In the genomic region with DNA sequence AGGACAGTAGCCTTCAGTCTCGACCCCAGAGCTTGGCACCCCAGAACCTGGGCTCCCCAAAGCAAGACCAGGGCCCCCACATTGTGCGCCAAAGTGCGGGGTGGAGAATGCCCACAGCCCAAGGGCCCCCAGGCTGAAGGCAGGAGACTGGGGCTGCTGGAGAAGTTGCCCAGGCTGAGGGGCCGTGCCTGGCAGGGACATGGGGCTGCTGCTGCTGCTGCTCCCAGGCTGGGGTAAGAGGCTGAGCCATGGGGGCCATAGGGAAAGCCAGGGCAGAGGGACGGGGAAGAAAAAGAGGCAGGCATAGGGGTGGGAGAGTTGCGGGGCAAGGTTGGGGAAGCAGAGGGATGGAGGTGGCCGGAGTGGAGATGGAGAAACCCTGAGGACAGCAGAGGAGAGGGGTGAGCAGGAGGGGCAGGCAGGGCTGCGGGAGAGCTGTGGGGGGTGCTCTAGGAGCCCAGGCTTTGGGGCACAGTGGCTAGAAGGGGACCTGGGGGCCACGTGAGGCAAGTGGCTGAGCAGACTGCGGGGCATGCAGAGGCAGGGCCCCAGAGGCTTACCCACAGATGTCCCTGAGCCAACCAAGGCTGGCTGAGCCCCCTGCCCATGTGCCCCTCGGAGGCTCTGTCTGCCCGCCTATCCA, we compare ENCODE assay signal across 22 cellular contexts. TPM values are rescaled to one million over a fixed set of nuclear protein-coding genes. Genes with fewer than 3 reads are reported as not detected.
A peak's percentile ranks its signal among the peaks of the same experiment; 100 is the strongest.
DNase-seq lines count a peak whose midpoint lies in the region; ATAC-seq, FAIRE-seq and TF ChIP-seq lines count a peak whose summit lies in the region.
"Had no signal": no experiment of that assay in that cellular context is flagged by ENCODE, and none has a peak within 500 bp of the region (broad histone marks: within the 10 kb centered on the region; RNA-seq: fewer than 3 reads in every experiment).

No MANE protein-coding gene starts in this region.

- TF ChIP-seq CTCF in H1 (IDR thresholded peaks at IDR 0.05; ENCODE audit: control extremely low read depth in 1 of 3, insufficient read depth in 1 of 3, low read depth in 1 of 3, low read length in 3 of 3) = no peak
- TF ChIP-seq CTCF in adrenal gland (IDR thresholded peaks at IDR 0.05) = no peak

- H3K9me3 ChIP-seq in H1 (ENCODE audit: insufficient read depth in 2 of 2, low read depth in 1 of 2, low read length in 1 of 2) = no peaks in the 10 kb centered on the region
- no peaks in the 10 kb centered on the region for H3K9me3 ChIP-seq in adrenal gland (replicated peaks in 1 of 3)
- H3K9me3 ChIP-seq: esophagus muscularis mucosa, gastroesophageal sphincter, pancreas, stomach had no signal

- no peaks in the 10 kb centered on the region; a peak in 1 of 7 replicates for H3K27me3 ChIP-seq in H1 (replicated peaks in 1 of 4; ENCODE audit: control insufficient read depth in 3 of 4, extremely low read depth in 1 of 4, insufficient read depth in 3 of 4, low read length in 3 of 4)
- H3K27me3 ChIP-seq in adrenal gland = no peaks in the 10 kb centered on the region
- H3K27me3 ChIP-seq: esophagus muscularis mucosa, gastroesophageal sphincter, pancreas had no signal

- H3K4ac ChIP-seq in H1 (replicated peaks; ENCODE audit: insufficient read length, low read depth, low read length) = peak overlapping the region; percentile 71

- H2AFZ ChIP-seq in H1 (ENCODE audit: low read length) = no peak overlapping the region
- H2AFZ ChIP-seq: PC-9 had no signal

- H3K4me2 ChIP-seq in H1 (ENCODE audit: insufficient read depth in 1 of 2, low read depth in 2 of 2, low read length in 2 of 2) = peak overlapping the region; percentile 60 to 61
- H3K4me2 ChIP-seq: PC-9 had no signal

- H3K4me3 ChIP-seq in H1 (ENCODE audit: extremely low read depth in 1 of 4, insufficient read depth in 2 of 4, low read depth in 3 of 4, low read length in 4 of 4) = peak overlapping the region; percentile 6 to 48 (median 10); a peak in 6 of 8 replicates
- no peak overlapping the region for H3K4me3 ChIP-seq in adrenal gland
- H3K4me3 ChIP-seq: esophagus muscularis mucosa, gastroesophageal sphincter, pancreas, PC-9, stomach had no signal

- no peak overlapping the region for H3K23ac ChIP-seq in H1 (ENCODE audit: insufficient read length)

- H3K36me3 Mint-ChIP-seq in natural killer cell treated with Interleukin-12 subunit alpha and Interleukin-12 subunit beta and Interleukin-15 and Interleukin-18, amount 100 ng/mL, for 72 hours = no peaks in the 10 kb centered on the region
- H3K36me3 Mint-ChIP-seq: IgD-negative memory B cell had no signal

- 71% methylated on average over 12 of the region's 12 CpGs; no CpG with 5 or more reads in 1 of the 2 experiments for WGBS in H1 (ENCODE audit: extremely low coverage in 1 of 2, insufficient coverage in 1 of 2, insufficient read length in 1 of 2, insufficient replicate concordance in 2 of 2, low coverage in 1 of 2, low lambda C conversion rate in 2 of 2, missing lambda C conversion rate in 1 of 2), 2 experiments
- 73 to 86% (median 80%) methylated on average over 9 to 12 of the region's 12 CpGs for WGBS in adrenal gland, 4 donors

- H3K4me1 Mint-ChIP-seq in natural killer cell treated with Interleukin-12 subunit alpha and Interleukin-12 subunit beta and Interleukin-15 and Interleukin-18, amount 100 ng/mL, for 72 hours (ENCODE audit: low read depth in 2 of 2) = peaks cover 51 to 57% of the 10 kb centered on the region in 2 donors

- H3K27me3 Mint-ChIP-seq in natural killer cell treated with Interleukin-12 subunit alpha and Interleukin-12 subunit beta and Interleukin-15 and Interleukin-18, amount 100 ng/mL, for 72 hours = no peaks in the 10 kb centered on the region
- H3K27me3 Mint-ChIP-seq: IgD-negative memory B cell had no signal

- H4K91ac ChIP-seq in H1 (replicated peaks; ENCODE audit: insufficient read length, low read length) = peak overlapping the region; percentile 45

- no peaks in the 10 kb centered on the region; a peak in 1 of 8 replicates for H3K36me3 ChIP-seq in H1 (ENCODE audit: control insufficient read depth in 2 of 4, insufficient read depth in 4 of 4, low read length in 3 of 4)
- no peaks in the 10 kb centered on the region for H3K36me3 ChIP-seq in adrenal gland (replicated peaks in 1 of 2)
- H3K36me3 ChIP-seq: esophagus muscularis mucosa, gastroesophageal sphincter, pancreas, stomach had no signal

- H2BK5ac ChIP-seq in H1 (ENCODE audit: low read depth, low read length) = peak overlapping the region; percentile 83; the same call in 1 of the 2 replicates

- no peaks in the 10 kb centered on the region for H3K9me3 Mint-ChIP-seq in natural killer cell treated with Interleukin-12 subunit alpha and Interleukin-12 subunit beta and Interleukin-15 and Interleukin-18, amount 100 ng/mL, for 72 hours
- H3K9me3 Mint-ChIP-seq: activated T-helper 2 cell treated with anti-CD3 and anti-CD28 coated beads, Interferon-gamma antibody, Interleukin-2, Interleukin-4, amounts not matched to agents 10 μg/mL and 5 μg/mL and 100 μg/mL, durations not matched to agents 14 hours and 24 hours and 36 hours; IgD-negative memory B cell had no signal

- peak overlapping the region; percentile 24; the same call in 1 of the 2 replicates for H3K18ac ChIP-seq in H1 (ENCODE audit: extremely low read depth, low read length)

- H3K9ac ChIP-seq in H1 (replicated peaks in 1 of 4; ENCODE audit: extremely low read depth in 1 of 4, low read depth in 3 of 4, low read length in 3 of 4) = no peak overlapping the region

- no peak for ATAC-seq in natural killer cell treated with Interleukin-12 subunit alpha and Interleukin-12 subunit beta and Interleukin-15 and Interleukin-18, amount 100 ng/mL, for 72 hours
- ATAC-seq in GM19351 (IDR thresholded peaks at IDR 0.05; ENCODE audit: unreplicated experiment) = no peak
- ATAC-seq in HG03520 (IDR thresholded peaks at IDR 0.05; ENCODE audit: unreplicated experiment) = no peak
- ATAC-seq: gastroesophageal sphincter, left ventricle myocardium superior, pancreas had no signal

- peak overlapping the region; percentile 48; the same call in 1 of the 2 replicates for H2BK20ac ChIP-seq in H1 (ENCODE audit: low read length)

- TF ChIP-seq POLR2A in H1 (IDR thresholded peaks at IDR 0.05; ENCODE audit: control extremely low read depth in 1 of 2, low read depth in 2 of 2, low read length in 2 of 2) (no peak), adrenal gland (IDR thresholded peaks at IDR 0.05) (no peak)

- no peak for TF ChIP-seq EP300 in H1 (IDR thresholded peaks at IDR 0.05; ENCODE audit: borderline replicate concordance in 1 of 2, low read depth in 2 of 2, low read length in 2 of 2)

- peak overlapping the region; percentile 17 for H4K5ac ChIP-seq in H1 (ENCODE audit: insufficient read length, low read depth, low read length)

- H3K79me2 ChIP-seq in H1 (ENCODE audit: control insufficient read depth in 1 of 2, insufficient read depth in 2 of 2, low read length in 2 of 2) = no peaks in the 10 kb centered on the region

- intact Hi-C loops in adrenal gland (cut with DNase I) = loop anchor here (10.0 kb wide), 1 partner anchor 151 kb away; the partner anchor contains the start of gene DENND4B (in 2 of the 2)

- H3K4me1 ChIP-seq in H1 (replicated peaks in 1 of 4; ENCODE audit: control insufficient read depth in 3 of 4, insufficient read depth in 4 of 4, low read length in 3 of 4) (peaks cover 6 to 32% (median 22%) of the 10 kb centered on the region in 4 experiments), adrenal gland (replicated peaks in 1 of 2) (peaks cover 0 to 18% of the 10 kb centered on the region in 2 donors)

- FAIRE-seq in H1 (lab: Jason Lieb, UNC) = no peak
- FAIRE-seq: pancreas had no signal

- H4K20me1 ChIP-seq in H1 (replicated peaks in 1 of 2; ENCODE audit: control insufficient read depth in 1 of 2, insufficient read depth in 2 of 2, low read length in 2 of 2) = peaks cover 0 to 4% of the 10 kb centered on the region in 2 experiments

- POLR2A ChIA-PET in H1 (lab: Charles Lee; ENCODE audit: partially characterized antibody) = interaction anchor here (0.9 to 15.1 kb wide), 7 partner anchors 10 to 199 kb away, joined by 3 to 153 read pairs (median 3); partner anchors contain the start of genes CHTOP, GATAD2B, JTB and RPS27

- CTCF ChIA-PET in H1 (lab: Charles Lee; ENCODE audit: partially characterized antibody) = interaction anchor here (0.8 to 1.0 kb wide), 2 partner anchors 9 to 133 kb away, joined by 3 to 4 read pairs; no protein-coding TSS in a partner anchor

- no peak overlapping the region; the same call in 1 of the 2 replicates for H2AK5ac ChIP-seq in H1 (ENCODE audit: low read depth, low read length)

- TF ChIP-seq RAD21 in H1 (IDR thresholded peaks at IDR 0.05 in 1 of 2, conservative IDR thresholded peaks at IDR 0.05 in 1 of 2; ENCODE audit: low read depth in 2 of 2, low read length in 2 of 2) = no peak

- H2BK15ac ChIP-seq in H1 (ENCODE audit: low read length) = peak overlapping the region; percentile 61; the same call in 1 of the 2 replicates

- H3K4me3 Mint-ChIP-seq in natural killer cell treated with Interleukin-12 subunit alpha and Interleukin-12 subunit beta and Interleukin-15 and Interleukin-18, amount 100 ng/mL, for 72 hours = no peak overlapping the region
- H3K4me3 Mint-ChIP-seq: IgD-negative memory B cell had no signal

- peak overlapping the region; percentile 23 to 38 for H3K27ac Mint-ChIP-seq in natural killer cell treated with Interleukin-12 subunit alpha and Interleukin-12 subunit beta and Interleukin-15 and Interleukin-18, amount 100 ng/mL, for 72 hours
- H3K27ac Mint-ChIP-seq: activated T-helper 2 cell treated with anti-CD3 and anti-CD28 coated beads, Interferon-gamma antibody, Interleukin-2, Interleukin-4, amounts not matched to agents 10 μg/mL and 5 μg/mL and 100 μg/mL, durations not matched to agents 14 hours and 24 hours and 36 hours; IgD-negative memory B cell had no signal

- peak; percentile 46 for DNase-seq in activated effector memory CD4-positive, alpha-beta T cell treated with anti-CD3 and anti-CD28 coated beads, Interleukin-2, amount 50 U/mL, for 16 hours
- no peak for DNase-seq in activated effector memory CD4-positive, alpha-beta T cell treated with Interleukin-2 at 50 U/mL for 16 hours
- DNase-seq in H1 (ENCODE audit: low read depth in 1 of 2, low spot score in 2 of 2) = peak in 1 of 2 experiments; percentile 52
- DNase-seq in natural killer cell treated with Interleukin-12 subunit alpha and Interleukin-12 subunit beta and Interleukin-15 and Interleukin-18, amount 100 ng/mL, for 72 hours (ENCODE audit: low spot score) = no peak
- no peak for DNase-seq in adrenal gland
- DNase-seq in NAMALWA (ENCODE audit: low spot score) = no peak
- DNase-seq: activated CD8-positive, alpha-beta memory T cell treated with anti-CD3 and anti-CD28 coated beads for 24 hours; left ventricle myocardium superior; NCI-H146; NCI-H82; PC-9; stimulated activated CD4-positive, alpha-beta T cell treated with anti-CD3 and anti-CD28 coated beads, Interleukin-2, amount 100 ng/mL, for 24 hours; stomach; T-helper 2 cell had no signal

- H2BK12ac ChIP-seq in H1 (ENCODE audit: low read depth, low read length) = peak overlapping the region; percentile 68; the same call in 1 of the 2 replicates

- no peaks in the 10 kb centered on the region for H3K79me1 ChIP-seq in H1 (ENCODE audit: low read depth, low read length)

- H4K8ac ChIP-seq in H1 (ENCODE audit: extremely low read depth, insufficient read depth, low read length) = 0 out of 2 replicates have a peak overlapping the region, but pooled peaks have one; percentile 4

- peak overlapping the region; percentile 74 for H2BK120ac ChIP-seq in H1 (replicated peaks; ENCODE audit: low read depth, low read length)

- H3K14ac ChIP-seq in H1 (ENCODE audit: insufficient read length) = no peak overlapping the region

- no peaks in the 10 kb centered on the region; the same call in 1 of the 2 replicates for H3K23me2 ChIP-seq in H1 (ENCODE audit: low read depth, low read length)

- H3K27ac ChIP-seq in H1 (ENCODE audit: low read depth, low read length) (no peak overlapping the region), adrenal gland (no peak overlapping the region)
- H3K27ac ChIP-seq: C4-2B, esophagus muscularis mucosa, gastroesophageal sphincter, pancreas, PC-9, stomach had no signal

- H3K56ac ChIP-seq in H1 (replicated peaks; ENCODE audit: insufficient read length, low read depth, low read length) = no peak overlapping the region

RNA-seq across cellular contexts. Expression of gene SLC27A3, which starts 18.9 kb away (rescaled TPM):
- total RNA-seq in H1 (2021; fragmentation: NEBNext Ultra II Directional; extraction: Animal tissue kit (Norgen Biotek cat#: 25700)) = 29.4 and 39.1 TPM in 2 replicates
- 40.1 and 51.2 TPM in 2 replicates for polyA plus RNA-seq in H1 (2011; rRNA removed)
- polyA plus RNA-seq in H1 (2011; cell fraction: cytosol; rRNA removed) = 44.7 TPM
- 133 TPM for polyA plus RNA-seq in H1 (2011; cell fraction: nucleus; rRNA removed)
- 42.0 to 62.3 TPM (median 55.1 TPM) in 4 replicates for polyA plus RNA-seq in H1 (2012, experiment 1 of 2)
- polyA plus RNA-seq in H1 (2012, experiment 2 of 2) = 50.1 TPM
- 44.3 TPM for polyA plus RNA-seq in H1 (2013, experiment 1 of 2)
- 41.0 TPM for polyA plus RNA-seq in H1 (2013, experiment 2 of 2)
- polyA minus RNA-seq in H1 (2011; rRNA and poly(A)+ RNA removed) = 56.9 and 65.2 TPM in 2 replicates
- polyA minus RNA-seq in H1 (2011; cell fraction: cytosol; rRNA and poly(A)+ RNA removed) = 30.4 TPM
- 19.4 TPM for polyA minus RNA-seq in H1 (2011; cell fraction: nucleus; rRNA and poly(A)+ RNA removed)
- total RNA-seq in natural killer cell treated with Interleukin-12 subunit alpha and Interleukin-12 subunit beta and Interleukin-15 and Interleukin-18, amount 100 ng/mL, for 72 hours = 10 to 100 TPM; 33.6 to 69.9 TPM
- total RNA-seq in adrenal gland = 10 to 100 TPM in 7 of 8 donors, 1 to 10 TPM in 1; 9.5 to 25.4 (median 15.9) TPM
- polyA plus RNA-seq in adrenal gland = 10 to 100 TPM; 11.7 to 85.0 (median 62.3) TPM

Comparison
In these comparisons a context has a peak if more than half of its experiments do, and no peak if none do; other contexts are left out.
1. H3K4me3 ChIP-seq: peak in H1 (4 of 4); none in adrenal gland (0 of 4).